In genomic region chr6:40477246-40478126, GRCh38 we compare ENCODE assay signal across 8 cellular contexts.
DNase-seq lines count a peak whose midpoint lies in the region; ATAC-seq and TF ChIP-seq lines count a peak whose summit lies in the region.

No MANE protein-coding gene starts in this region.

- intact Hi-C loops in sciatic nerve (cut with DNase I) = no loop called here

- no peak overlapping the region for H2BK120ac ChIP-seq in mesenchymal stem cell (ENCODE audit: low read depth, low read length)

- H2AK5ac ChIP-seq in mesenchymal stem cell (ENCODE audit: low read length, severe bottlenecking) = no peak overlapping the region

- H3K18ac ChIP-seq in mesenchymal stem cell (ENCODE audit: low read depth in 1 of 2, low read length in 2 of 2) = no peak overlapping the region

- no peak overlapping the region for H3K4me2 ChIP-seq in mesenchymal stem cell (ENCODE audit: low read length, poor library complexity, severe bottlenecking)

- H4K8ac ChIP-seq in mesenchymal stem cell (ENCODE audit: low read length) = no peak overlapping the region

- H2BK12ac ChIP-seq in mesenchymal stem cell (ENCODE audit: low read length in 2 of 2) = no peak overlapping the region

- H2AFZ ChIP-seq in mesenchymal stem cell (ENCODE audit: low read depth, low read length) = no peak overlapping the region

- H2BK15ac ChIP-seq in mesenchymal stem cell (ENCODE audit: low read depth, poor library complexity, severe bottlenecking) = no peak overlapping the region

- no peak overlapping the region for H3K9ac ChIP-seq in mesenchymal stem cell (ENCODE audit: low read length)

- DNase-seq in DMS153 (lab: John Stamatoyannopoulos, UW) (peak; percentile 80), NCI-H1417 (lab: John Stamatoyannopoulos, UW) (peak; percentile 52 to 79 (median 56)), mesenchymal stem cell (peak; percentile 36), kidney tubule cell (ENCODE audit: low spot score) (no peak), sciatic nerve (ENCODE audit: low spot score) (no peak), HCEC 1CT (no peak)

- no peak overlapping the region for H4K91ac ChIP-seq in mesenchymal stem cell (ENCODE audit: low read length)

- H3K27ac ChIP-seq in VCaP = no peak overlapping the region; the same call in 1 of the 2 replicates
- H3K27ac ChIP-seq in mesenchymal stem cell (ENCODE audit: low read length, poor library complexity, severe bottlenecking) = no peak overlapping the region

- no peak overlapping the region for H3K14ac ChIP-seq in mesenchymal stem cell (ENCODE audit: low read length in 2 of 2)

- 13% methylated on average over 19 of the region's 19 CpGs for WGBS in mesenchymal stem cell

- H3K9me3 ChIP-seq in mesenchymal stem cell (ENCODE audit: control insufficient read depth, low read length) = no peaks in the 10 kb centered on the region

- no peak for ATAC-seq in HG03354 (IDR thresholded peaks at IDR 0.05; ENCODE audit: poor library complexity, severe bottlenecking, unreplicated experiment)
- no peak for ATAC-seq in sciatic nerve

- H3K79me1 ChIP-seq in mesenchymal stem cell (replicated peaks; ENCODE audit: low read length, poor library complexity, severe bottlenecking) = no peaks in the 10 kb centered on the region

- H3K4ac ChIP-seq in mesenchymal stem cell (ENCODE audit: low read depth in 1 of 2, low read length in 2 of 2) = no peak overlapping the region

- H3K23ac ChIP-seq in mesenchymal stem cell (ENCODE audit: low read length in 2 of 2) = no peak overlapping the region

- no peaks in the 10 kb centered on the region for H3K36me3 ChIP-seq in mesenchymal stem cell (ENCODE audit: control insufficient read depth in 1 of 2, insufficient read depth in 2 of 2, low read depth in 1 of 2, low read length in 2 of 2)

- no peak overlapping the region for H3K4me3 ChIP-seq in mesenchymal stem cell (ENCODE audit: insufficient read depth in 1 of 2, low read depth in 1 of 2, low read length in 2 of 2)

- peak; percentile 22; the same call in 1 of the 2 replicates for TF ChIP-seq CTCF in VCaP (conservative IDR thresholded peaks at IDR 0.05)

- no peak overlapping the region for H2BK5ac ChIP-seq in mesenchymal stem cell (ENCODE audit: low read depth, low read length, poor library complexity, severe bottlenecking)

- peaks cover 27 to 53% of the 10 kb centered on the region in 2 experiments for H3K27me3 ChIP-seq in mesenchymal stem cell (ENCODE audit: control insufficient read depth in 1 of 2, insufficient read depth in 1 of 2, low read length in 2 of 2)

- no peaks in the 10 kb centered on the region for H3K4me1 ChIP-seq in mesenchymal stem cell (ENCODE audit: control insufficient read depth, insufficient read depth, low read depth, low read length)

Comparison
In these comparisons a context has a peak if more than half of its experiments do, and no peak if none do; other contexts are left out.
1. DNase-seq: peak in DMS153 (single experiment), NCI-H1417 (3 of 3) and mesenchymal stem cell (single experiment); none in kidney tubule cell (single experiment), sciatic nerve (single experiment) and HCEC 1CT (single experiment).